1 cellular context compared by ENCODE assay signal in the genomic region with DNA sequence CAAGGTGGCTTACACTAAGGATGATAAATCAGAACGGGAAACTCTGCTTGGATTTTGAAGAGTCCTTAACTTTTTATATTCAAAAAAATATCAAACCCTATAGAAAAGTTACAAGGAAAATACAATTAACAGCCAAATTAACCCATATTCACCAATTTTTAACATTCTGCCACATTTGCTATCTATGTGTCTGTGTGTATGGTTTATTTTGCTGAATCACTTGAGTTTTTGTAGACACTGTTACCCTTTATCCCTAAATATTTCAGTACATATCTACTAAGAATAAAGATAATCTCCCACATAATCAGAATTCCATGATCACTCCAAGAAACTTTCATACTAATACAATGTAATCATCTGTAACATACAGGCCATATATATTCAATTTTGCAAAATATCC.
TF ChIP-seq lines count a peak whose summit lies in the region.

No MANE protein-coding gene starts in this region.

TF ChIP-seq in HepG2, 621 proteins besides CTCF, POLR2A, EP300 and RAD21 (continued from another document):
- TF ChIP-seq ZNF282 (IDR thresholded peaks at IDR 0.05; ENCODE audit: partially characterized antibody) (no peak), NCOA2 (CRISPR knock-in tag; IDR thresholded peaks at IDR 0.05) (no peak), KMT2A (CRISPR knock-in tag; IDR thresholded peaks at IDR 0.05) (no peak), MAFF (IDR thresholded peaks at IDR 0.05; ENCODE audit: low read depth, low read length) (no peak), ZNF770 (CRISPR knock-in tag; IDR thresholded peaks at IDR 0.05) (no peak), ZBTB21 (CRISPR knock-in tag; IDR thresholded peaks at IDR 0.05) (no peak), TRIM22 (IDR thresholded peaks at IDR 0.05) (no peak)
- TF ChIP-seq, protein P1, sequence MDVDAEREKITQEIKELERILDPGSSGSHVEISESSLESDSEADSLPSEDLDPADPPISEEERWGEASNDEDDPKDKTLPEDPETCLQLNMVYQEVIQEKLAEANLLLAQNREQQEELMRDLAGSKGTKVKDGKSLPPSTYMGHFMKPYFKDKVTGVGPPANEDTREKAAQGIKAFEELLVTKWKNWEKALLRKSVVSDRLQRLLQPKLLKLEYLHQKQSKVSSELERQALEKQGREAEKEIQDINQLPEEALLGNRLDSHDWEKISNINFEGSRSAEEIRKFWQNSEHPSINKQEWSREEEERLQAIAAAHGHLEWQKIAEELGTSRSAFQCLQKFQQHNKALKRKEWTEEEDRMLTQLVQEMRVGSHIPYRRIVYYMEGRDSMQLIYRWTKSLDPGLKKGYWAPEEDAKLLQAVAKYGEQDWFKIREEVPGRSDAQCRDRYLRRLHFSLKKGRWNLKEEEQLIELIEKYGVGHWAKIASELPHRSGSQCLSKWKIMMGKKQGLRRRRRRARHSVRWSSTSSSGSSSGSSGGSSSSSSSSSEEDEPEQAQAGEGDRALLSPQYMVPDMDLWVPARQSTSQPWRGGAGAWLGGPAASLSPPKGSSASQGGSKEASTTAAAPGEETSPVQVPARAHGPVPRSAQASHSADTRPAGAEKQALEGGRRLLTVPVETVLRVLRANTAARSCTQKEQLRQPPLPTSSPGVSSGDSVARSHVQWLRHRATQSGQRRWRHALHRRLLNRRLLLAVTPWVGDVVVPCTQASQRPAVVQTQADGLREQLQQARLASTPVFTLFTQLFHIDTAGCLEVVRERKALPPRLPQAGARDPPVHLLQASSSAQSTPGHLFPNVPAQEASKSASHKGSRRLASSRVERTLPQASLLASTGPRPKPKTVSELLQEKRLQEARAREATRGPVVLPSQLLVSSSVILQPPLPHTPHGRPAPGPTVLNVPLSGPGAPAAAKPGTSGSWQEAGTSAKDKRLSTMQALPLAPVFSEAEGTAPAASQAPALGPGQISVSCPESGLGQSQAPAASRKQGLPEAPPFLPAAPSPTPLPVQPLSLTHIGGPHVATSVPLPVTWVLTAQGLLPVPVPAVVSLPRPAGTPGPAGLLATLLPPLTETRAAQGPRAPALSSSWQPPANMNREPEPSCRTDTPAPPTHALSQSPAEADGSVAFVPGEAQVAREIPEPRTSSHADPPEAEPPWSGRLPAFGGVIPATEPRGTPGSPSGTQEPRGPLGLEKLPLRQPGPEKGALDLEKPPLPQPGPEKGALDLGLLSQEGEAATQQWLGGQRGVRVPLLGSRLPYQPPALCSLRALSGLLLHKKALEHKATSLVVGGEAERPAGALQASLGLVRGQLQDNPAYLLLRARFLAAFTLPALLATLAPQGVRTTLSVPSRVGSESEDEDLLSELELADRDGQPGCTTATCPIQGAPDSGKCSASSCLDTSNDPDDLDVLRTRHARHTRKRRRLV (CRISPR knock-in tag; IDR thresholded peaks at IDR 0.05): no peak
